Comparison of ENCODE assay signal across 31 cellular contexts in the genomic region with DNA sequence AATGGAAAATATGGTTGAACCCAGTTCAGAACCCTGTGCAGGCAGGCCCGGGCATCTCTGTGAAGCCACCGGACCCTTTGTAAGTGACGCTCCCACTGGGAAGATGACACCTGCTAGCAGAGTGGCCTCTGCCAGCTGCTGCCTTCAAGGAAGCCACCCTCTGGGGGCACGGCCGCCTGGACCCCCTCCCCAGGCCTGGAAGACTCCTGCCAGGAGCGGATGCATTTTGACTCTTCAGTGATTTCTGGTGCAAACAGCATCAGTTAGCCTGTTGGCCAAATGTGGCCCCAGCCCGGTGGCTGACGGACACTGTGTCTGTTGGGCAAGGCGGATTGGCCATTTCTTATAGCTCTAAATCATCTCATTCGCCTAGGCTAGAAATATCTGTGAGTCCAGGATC.
"Had no signal": no experiment of that assay in that cellular context is flagged by ENCODE, and none has a peak within 500 bp of the region (broad histone marks: within the 10 kb centered on the region; RNA-seq: fewer than 3 reads in every experiment).

No MANE protein-coding gene starts in this region.

- H3K27ac Mint-ChIP-seq: activated CD4-positive, alpha-beta memory T cell treated with anti-CD3 and anti-CD28 coated beads, Interleukin-2, amount 10 ng/mL, durations not matched to agents 7 days and 5 days; activated CD4-positive, alpha-beta T cell treated with anti-CD3 and anti-CD28 coated beads, Interleukin-2, amount 10 ng/mL, durations not matched to agents 7 days and 5 days; activated naive CD8-positive, alpha-beta T cell; activated T-helper 17 cell treated with anti-CD3 and anti-CD28 coated beads, Interleukin-2, amount 50 U/mL, for 72 hours; dendritic cell treated with granulocyte-macrophage colony-stimulating factor and Interleukin-4, amounts not matched to agents 40 ng/mL and 50 ng/mL, for 4 days; endodermal cell; T-helper 17 cell; T-helper 2 cell treated with Interferon-gamma antibody and Interleukin-4, amounts not matched to agents 5 μg/mL and 100 μg/mL, for 36 hours had no signal

- H3K4me3 ChIP-seq: coronary artery, dorsolateral prefrontal cortex, esophagus muscularis mucosa, gastrocnemius medialis had no signal

- H3K4me1 Mint-ChIP-seq: activated CD4-positive, alpha-beta memory T cell treated with anti-CD3 and anti-CD28 coated beads, Interleukin-2, amount 10 ng/mL, durations not matched to agents 7 days and 5 days; activated CD4-positive, alpha-beta T cell treated with anti-CD3 and anti-CD28 coated beads, Interleukin-2, amount 10 ng/mL, durations not matched to agents 7 days and 5 days; activated T-helper 17 cell treated with anti-CD3 and anti-CD28 coated beads, Interleukin-2, amount 50 U/mL, for 72 hours; central memory CD8-positive, alpha-beta T cell; endodermal cell had no signal

- DNase-seq: activated CD4-positive, alpha-beta memory T cell treated with anti-CD3 and anti-CD28 coated beads, Interleukin-2, amount 10 ng/mL, durations not matched to agents 7 days and 5 days; activated CD4-positive, alpha-beta T cell treated with anti-CD3 and anti-CD28 coated beads for 1 hour; activated CD4-positive, alpha-beta T cell treated with anti-CD3 and anti-CD28 coated beads for 4 hours; activated CD4-positive, alpha-beta T cell treated with anti-CD3 and anti-CD28 coated beads, Interleukin-2, amount 10 ng/mL, durations not matched to agents 7 days and 5 days; activated CD4-positive, alpha-beta T cell treated with anti-CD3 and anti-CD28 coated beads, Interleukin-2, amount 50 U/mL, for 4 hours; activated CD8-positive, alpha-beta memory T cell treated with anti-CD3 and anti-CD28 coated beads, Interleukin-2, amount 50 U/mL, for 48 hours; activated effector memory CD4-positive, alpha-beta T cell treated with Interleukin-2 at 50 U/mL for 16 hours; activated gamma-delta T cell treated with Interleukin-2 at 50 U/mL for 16 hours; activated naive CD4-positive, alpha-beta T cell treated with anti-CD3 and anti-CD28 coated beads, Interleukin-2, amount 50 U/mL, for 16 hours; activated naive CD4-positive, alpha-beta T cell treated with Interleukin-2 at 50 U/mL for 16 hours; activated T-cell treated with anti-CD3 and anti-CD28 coated beads for 4 hours; activated T-cell treated with anti-CD3 and anti-CD28 coated beads, Interleukin-2, amount 50 U/mL, for 4 hours; amniotic stem cell; anterior cingulate cortex; brain microvascular endothelial cell; dorsolateral prefrontal cortex; effector memory CD4-positive, alpha-beta T cell; endodermal cell; erythroblast; gastrocnemius medialis; T-helper 1 cell; T-helper 17 cell; T1000 had no signal

- H3K36me3 Mint-ChIP-seq: activated naive CD8-positive, alpha-beta T cell had no signal

- H3K36me3 ChIP-seq: brain microvascular endothelial cell, esophagus muscularis mucosa, gastrocnemius medialis had no signal

- H3K9me3 Mint-ChIP-seq: activated CD4-positive, alpha-beta memory T cell treated with anti-CD3 and anti-CD28 coated beads, Interleukin-2, amount 10 ng/mL, durations not matched to agents 7 days and 5 days; activated CD4-positive, alpha-beta T cell treated with anti-CD3 and anti-CD28 coated beads, Interleukin-2, amount 10 ng/mL, durations not matched to agents 7 days and 5 days; activated T-cell treated with anti-CD3 and anti-CD28 coated beads, Interleukin-2, amount 50 U/mL, for 4 hours; activated T-helper 17 cell treated with anti-CD3 and anti-CD28 coated beads, Interleukin-2, amount 50 U/mL, for 72 hours; central memory CD8-positive, alpha-beta T cell; dendritic cell treated with granulocyte-macrophage colony-stimulating factor and Interleukin-4, amounts not matched to agents 40 ng/mL and 50 ng/mL, for 4 days; endodermal cell; T-helper 2 cell treated with Interferon-gamma antibody and Interleukin-4, amounts not matched to agents 5 μg/mL and 100 μg/mL, for 36 hours had no signal

- H3K27me3 Mint-ChIP-seq: activated CD4-positive, alpha-beta memory T cell treated with anti-CD3 and anti-CD28 coated beads, Interleukin-2, amount 10 ng/mL, durations not matched to agents 7 days and 5 days; activated CD4-positive, alpha-beta T cell treated with anti-CD3 and anti-CD28 coated beads, Interleukin-2, amount 10 ng/mL, durations not matched to agents 7 days and 5 days; activated naive CD8-positive, alpha-beta T cell; central memory CD8-positive, alpha-beta T cell; dendritic cell treated with granulocyte-macrophage colony-stimulating factor and Interleukin-4, amounts not matched to agents 40 ng/mL and 50 ng/mL, for 4 days had no signal

- H3K9me3 ChIP-seq: esophagus muscularis mucosa, gastrocnemius medialis had no signal

- H3K27me3 ChIP-seq: brain microvascular endothelial cell, dorsolateral prefrontal cortex, esophagus muscularis mucosa, foreskin keratinocyte, gastrocnemius medialis had no signal

- H3K27ac ChIP-seq: brain microvascular endothelial cell, coronary artery, dorsolateral prefrontal cortex, esophagus muscularis mucosa, foreskin keratinocyte, gastrocnemius medialis had no signal

- H3K4me1 ChIP-seq: esophagus muscularis mucosa, foreskin keratinocyte had no signal

- ATAC-seq: activated T-cell treated with anti-CD3 and anti-CD28 coated beads, Interleukin-2, amount 50 U/mL, for 4 hours; activated T-helper 17 cell treated with anti-CD3 and anti-CD28 coated beads, Interleukin-2, amount 50 U/mL, for 72 hours; gastrocnemius medialis; T-helper 17 cell had no signal

- H3K4me3 Mint-ChIP-seq: activated CD4-positive, alpha-beta memory T cell treated with anti-CD3 and anti-CD28 coated beads, Interleukin-2, amount 10 ng/mL, durations not matched to agents 7 days and 5 days; activated CD4-positive, alpha-beta T cell treated with anti-CD3 and anti-CD28 coated beads, Interleukin-2, amount 10 ng/mL, durations not matched to agents 7 days and 5 days; activated naive CD8-positive, alpha-beta T cell; activated T-cell treated with anti-CD3 and anti-CD28 coated beads, Interleukin-2, amount 50 U/mL, for 4 hours; activated T-helper 17 cell treated with anti-CD3 and anti-CD28 coated beads, Interleukin-2, amount 50 U/mL, for 72 hours; central memory CD8-positive, alpha-beta T cell; dendritic cell treated with granulocyte-macrophage colony-stimulating factor and Interleukin-4, amounts not matched to agents 40 ng/mL and 50 ng/mL, for 4 days; endodermal cell; T-helper 17 cell; T-helper 2 cell treated with Interferon-gamma antibody and Interleukin-4, amounts not matched to agents 5 μg/mL and 100 μg/mL, for 36 hours had no signal
